15 cellular contexts compared by ENCODE assay signal in genomic region chr2:160581448-160581847, GRCh38.
DNase-seq lines count a peak whose midpoint lies in the region; ATAC-seq and TF ChIP-seq lines count a peak whose summit lies in the region.
"Had no signal": no experiment of that assay in that cellular context is flagged by ENCODE, and none has a peak within 500 bp of the region (broad histone marks: within the 10 kb centered on the region; RNA-seq: fewer than 3 reads in every experiment).

No MANE protein-coding gene starts in this region.

- H3K4me3 ChIP-seq in A673 (ENCODE audit: low read depth, low read length, poor library complexity, severe bottlenecking): no peak overlapping the region
- H3K4me3 ChIP-seq in GM23338: no peak overlapping the region
- peak overlapping the region; percentile 72; the same call in 1 of the 2 replicates for H3K4me3 ChIP-seq in SK-N-MC
- H3K4me3 ChIP-seq: MG63 had no signal

- no peak overlapping the region for H3K4me3 Mint-ChIP-seq in GM23338
- H3K4me3 Mint-ChIP-seq in activated T-cell treated with anti-CD3 and anti-CD28 coated beads, Interleukin-2, amount 50 U/mL, for 24 hours: no peak overlapping the region
- H3K4me3 Mint-ChIP-seq: activated naive CD4-positive, alpha-beta T cell treated with anti-CD3 and anti-CD28 coated beads, Interleukin-2, amount 50 U/mL, for 24 hours; naive thymus-derived CD4-positive, alpha-beta T cell; T-helper 17 cell had no signal

- no peaks in the 10 kb centered on the region; the same call in 1 of the 3 replicates for H3K9me3 Mint-ChIP-seq in GM23338
- H3K9me3 Mint-ChIP-seq in activated T-cell treated with anti-CD3 and anti-CD28 coated beads, Interleukin-2, amount 50 U/mL, for 24 hours: no peaks in the 10 kb centered on the region
- H3K9me3 Mint-ChIP-seq: activated naive CD4-positive, alpha-beta T cell treated with anti-CD3 and anti-CD28 coated beads, Interleukin-2, amount 50 U/mL, for 24 hours had no signal

- H3K36me3 Mint-ChIP-seq in GM23338 (ENCODE audit: low read depth): no peaks in the 10 kb centered on the region; the same call in 1 of the 3 replicates
- H3K36me3 Mint-ChIP-seq in activated T-cell treated with anti-CD3 and anti-CD28 coated beads, Interleukin-2, amount 50 U/mL, for 24 hours (ENCODE audit: low read depth): no peaks in the 10 kb centered on the region
- H3K36me3 Mint-ChIP-seq: activated naive CD4-positive, alpha-beta T cell treated with anti-CD3 and anti-CD28 coated beads, Interleukin-2, amount 50 U/mL, for 24 hours had no signal

- H3K27me3 Mint-ChIP-seq in GM23338 (ENCODE audit: insufficient read depth, low read depth, poor library complexity): no peaks in the 10 kb centered on the region
- no peaks in the 10 kb centered on the region for H3K27me3 Mint-ChIP-seq in activated T-cell treated with anti-CD3 and anti-CD28 coated beads, Interleukin-2, amount 50 U/mL, for 24 hours
- H3K27me3 Mint-ChIP-seq: activated naive CD4-positive, alpha-beta T cell treated with anti-CD3 and anti-CD28 coated beads, Interleukin-2, amount 50 U/mL, for 24 hours; T-helper 17 cell had no signal

- H3K9me3 ChIP-seq in A673 (ENCODE audit: low read depth, low read length, poor library complexity, severe bottlenecking) (no peaks in the 10 kb centered on the region), SK-N-MC (ENCODE audit: low read depth, low read length) (no peaks in the 10 kb centered on the region)
- H3K9me3 ChIP-seq: MG63 had no signal

- H3K27me3 ChIP-seq in A673 (replicated peaks; ENCODE audit: insufficient read depth, low read depth, low read length, poor library complexity) (no peaks in the 10 kb centered on the region), GM23338 (ENCODE audit: insufficient read depth) (no peaks in the 10 kb centered on the region)
- H3K27me3 ChIP-seq: MG63 had no signal

- intact Hi-C loops in A673 (cut with micrococcal nuclease; ENCODE audit: unreplicated experiment): no loop called here

- no peak overlapping the region for H3K27ac Mint-ChIP-seq in GM23338
- no peak overlapping the region for H3K27ac Mint-ChIP-seq in activated T-cell treated with anti-CD3 and anti-CD28 coated beads, Interleukin-2, amount 50 U/mL, for 24 hours
- H3K27ac Mint-ChIP-seq: activated naive CD4-positive, alpha-beta T cell treated with anti-CD3 and anti-CD28 coated beads, Interleukin-2, amount 50 U/mL, for 24 hours; naive thymus-derived CD4-positive, alpha-beta T cell; T-helper 17 cell had no signal

- H2AFZ ChIP-seq in GM23338: no peak overlapping the region

- H3K4me2 ChIP-seq in GM23338: peak overlapping the region; percentile 42; the same call in 1 of the 2 replicates

- CTCF ChIA-PET in A673 (lab: Charles Lee): no interaction called here
- CTCF ChIA-PET in GM10248 (lab: Yijun Ruan, JAX): interaction anchor here (0.7 kb wide), 1 partner anchor 19 kb away, joined by 3 read pairs; no protein-coding TSS in a partner anchor

- no peak overlapping the region for H3K9ac ChIP-seq in SK-N-MC (ENCODE audit: insufficient read length)

- TF ChIP-seq CTCF in A673 (conservative IDR thresholded peaks at IDR 0.05; ENCODE audit: low read depth, low read length): peak; percentile 51
- TF ChIP-seq CTCF in GM23338 (conservative IDR thresholded peaks at IDR 0.05; ENCODE audit: low read depth in 2 of 2): peak; percentile 59 to 66
- no peak for TF ChIP-seq CTCF in GM10248 (IDR thresholded peaks at IDR 0.05; ENCODE audit: control extremely low read depth, extremely low read depth, low read depth, missing control alignments)

- no peaks in the 10 kb centered on the region for H3K36me3 ChIP-seq in A673 (ENCODE audit: insufficient read depth, low read length, poor library complexity, severe bottlenecking)
- peaks cover 6% of the 10 kb centered on the region; the same call in 1 of the 2 replicates for H3K36me3 ChIP-seq in GM23338 (ENCODE audit: insufficient read depth)
- H3K36me3 ChIP-seq in SK-N-MC (ENCODE audit: insufficient read depth, low read length): no peaks in the 10 kb centered on the region
- H3K36me3 ChIP-seq: MG63 had no signal

- no peaks in the 10 kb centered on the region for H4K20me1 ChIP-seq in GM23338 (replicated peaks; ENCODE audit: insufficient read depth)

- no peak overlapping the region for H3K27ac ChIP-seq in A673 (ENCODE audit: low read depth, low read length, poor library complexity, severe bottlenecking)
- H3K27ac ChIP-seq in GM23338 (ENCODE audit: low read depth): no peak overlapping the region
- H3K27ac ChIP-seq in SK-N-MC: peak overlapping the region; percentile 100

- no peaks in the 10 kb centered on the region for H3K79me2 ChIP-seq in GM23338 (replicated peaks; ENCODE audit: insufficient read depth)

- H3K9me2 ChIP-seq in GM23338 (ENCODE audit: insufficient read depth): peaks cover 4% of the 10 kb centered on the region; the same call in 1 of the 2 replicates

- H3F3A ChIP-seq in GM23338 (replicated peaks; ENCODE audit: low read depth): no peaks in the 10 kb centered on the region

- H3K4me1 Mint-ChIP-seq in GM23338: peaks cover 33% of the 10 kb centered on the region
- peaks cover 3% of the 10 kb centered on the region for H3K4me1 Mint-ChIP-seq in activated T-cell treated with anti-CD3 and anti-CD28 coated beads, Interleukin-2, amount 50 U/mL, for 24 hours (ENCODE audit: low read depth)

- BruUV-seq in A673 (replicated peaks; lab: Mats Ljungman, UMichigan): no TSS peak

- peaks cover 19% of the 10 kb centered on the region for H3K4me1 ChIP-seq in A673 (ENCODE audit: insufficient read depth, low read length, poor library complexity, severe bottlenecking)
- peaks cover 21% of the 10 kb centered on the region for H3K4me1 ChIP-seq in GM23338 (ENCODE audit: insufficient read depth)

- ATAC-seq in GM23338 (peak; percentile 87), HG02588 (IDR thresholded peaks at IDR 0.05; ENCODE audit: unreplicated experiment) (no peak)
- ATAC-seq: naive thymus-derived CD4-positive, alpha-beta T cell; T-helper 17 cell had no signal

- DNase-seq in A673 (ENCODE audit: low spot score): peak; percentile 49
- DNase-seq in GM23338 (ENCODE audit: low spot score): peak; percentile 68
- DNase-seq in SK-N-MC (ENCODE audit: low read depth, low spot score): no peak
- peak; percentile 52 for DNase-seq in iPS-NIHi7 (ENCODE audit: extremely low spot score)
- DNase-seq in GM10248 (ENCODE audit: extremely low spot score): no peak
- no peak for DNase-seq in activated T-cell treated with anti-CD3 and anti-CD28 coated beads, Interleukin-2, amount 50 U/mL, for 24 hours
- no peak for DNase-seq in NCI-H2171 (lab: John Stamatoyannopoulos, UW)
- DNase-seq: activated CD8-positive, alpha-beta memory T cell treated with anti-CD3 and anti-CD28 coated beads, Interleukin-2, amount 50 U/mL, for 48 hours; MG63; naive thymus-derived CD4-positive, alpha-beta T cell; NCI-H2029; NCI-H526 treated with DMSO at 0.1 percent for 48 hours; T-helper 17 cell had no signal

- POLR2A ChIA-PET in A673 (lab: Charles Lee; ENCODE audit: low non-redundant PET): no interaction called here
- POLR2A ChIA-PET in GM10248 (lab: Yijun Ruan, JAX): no interaction called here

TF ChIP-seq in GM23338, 12 proteins besides CTCF, POLR2A, EP300 and RAD21:
- no peak for TF ChIP-seq EZH2phosphoT487 (IDR thresholded peaks at IDR 0.05; ENCODE audit: unreplicated experiment)
- no peak for TF ChIP-seq ETS1 (IDR thresholded peaks at IDR 0.05)
- TF ChIP-seq ZNF331 (CRISPR knock-in tag; IDR thresholded peaks at IDR 0.05; ENCODE audit: low read depth): no peak
- no peak for TF ChIP-seq NANOG (IDR thresholded peaks at IDR 0.05; ENCODE audit: borderline replicate concordance)
- no peak for TF ChIP-seq POLR2AphosphoS5 (IDR thresholded peaks at IDR 0.05; ENCODE audit: low read depth)

Comparison
In these comparisons a context has a peak if more than half of its experiments do, and no peak if none do; other contexts are left out.
1. DNase-seq: peak in A673 (single experiment), GM23338 (single experiment) and iPS-NIHi7 (single experiment); none in SK-N-MC (single experiment), GM10248 (single experiment), activated T-cell treated with anti-CD3 and anti-CD28 coated beads, Interleukin-2, amount 50 U/mL, for 24 hours (single experiment) and NCI-H2171 (single experiment).